8 cellular contexts compared by ENCODE assay signal in genomic region chr17:7477392-7478275, GRCh38. TPM values are rescaled to one million over a fixed set of nuclear protein-coding genes. Genes with fewer than 3 reads are reported as not detected.
DNase-seq lines count a peak whose midpoint lies in the region; ATAC-seq, FAIRE-seq and TF ChIP-seq lines count a peak whose summit lies in the region.

No MANE protein-coding gene starts in this region.

- peaks cover 0 to 17% (median 16%) of the 10 kb centered on the region in 3 donors for H3K4me1 ChIP-seq in pancreas

- ATAC-seq in activated naive CD8-positive, alpha-beta T cell treated with anti-CD3 and anti-CD28 coated beads, Interleukin-2, amount 10 ng/mL, durations not matched to agents 7 days and 5 days (ENCODE audit: low read depth): peak; percentile 5
- ATAC-seq in pancreas (peak; percentile 12 to 40 (median 33)), HG03442 (IDR thresholded peaks at IDR 0.05; ENCODE audit: unreplicated experiment) (no peak), HG02798 (IDR thresholded peaks at IDR 0.05; ENCODE audit: poor library complexity, unreplicated experiment) (no peak)

- H3K27me3 ChIP-seq in AG04450 (ENCODE audit: control insufficient read depth, insufficient read depth, low read length) (no peaks in the 10 kb centered on the region), pancreas (no peaks in the 10 kb centered on the region)

- peaks cover 47% of the 10 kb centered on the region for H3K4me1 Mint-ChIP-seq in activated naive CD8-positive, alpha-beta T cell treated with anti-CD3 and anti-CD28 coated beads, Interleukin-2, amount 10 ng/mL, durations not matched to agents 7 days and 5 days

- H3K27ac ChIP-seq in AG04450 (ENCODE audit: low read depth, low read length) (peak overlapping the region; percentile 96), KOPT-K1 (ENCODE audit: low read depth, low read length, poor library complexity, severe bottlenecking) (peak overlapping the region; percentile 20), pancreas (peak overlapping the region; percentile 98 to 99 (median 98))

- intact Hi-C loops in head of caudate nucleus (cut with DNase I) (loop anchor here (5.0 kb wide), 2 partner anchors 40 to 125 kb away; partner anchors contain the start of genes FGF11, KCTD11 and TMEM102), pancreas (cut with DNase I) (loop anchor here in 2 of 3 donors (5.0 kb wide), 1 partner anchor 35 kb away; no protein-coding TSS in a partner anchor)

- POLR2A ChIA-PET in AG04450 (lab: Yijun Ruan, JAX): interaction anchor here (0.6 to 2.6 kb wide), 8 partner anchors 9 to 127 kb away, joined by 3 to 6 read pairs (median 4); no protein-coding TSS in a partner anchor
- POLR2A ChIA-PET in activated naive CD8-positive, alpha-beta T cell treated with anti-CD3 and anti-CD28 coated beads, Interleukin-2, amount 10 ng/mL, durations not matched to agents 7 days and 5 days (lab: Charles Lee): interaction anchor here (1.1 to 7.4 kb wide), 11 partner anchors 9 to 148 kb away, joined by 3 to 94 read pairs (median 13); partner anchors contain the start of genes CHRNB1, FGF11, NEURL4 and POLR2A

- H3K9me3 ChIP-seq in AG04450 (ENCODE audit: control insufficient read depth, insufficient read depth, low read length): no peaks in the 10 kb centered on the region
- H3K9me3 ChIP-seq in KOPT-K1 (ENCODE audit: insufficient read depth, low read length, poor library complexity, severe bottlenecking): no peaks in the 10 kb centered on the region
- no peaks in the 10 kb centered on the region for H3K9me3 ChIP-seq in pancreas

- H3K36me3 ChIP-seq in KOPT-K1 (ENCODE audit: insufficient read depth, low read length) (no peaks in the 10 kb centered on the region), pancreas (no peaks in the 10 kb centered on the region)

- H3K27ac Mint-ChIP-seq in activated naive CD8-positive, alpha-beta T cell treated with anti-CD3 and anti-CD28 coated beads, Interleukin-2, amount 10 ng/mL, durations not matched to agents 7 days and 5 days: peak overlapping the region; percentile 89

- peak overlapping the region; percentile 80 for H3K4me3 ChIP-seq in AG04450 (ENCODE audit: low read depth, low read length)
- H3K4me3 ChIP-seq in pancreas: peak overlapping the region in 3 of 4 donors; percentile 97 to 98 (median 98)

- no peak for FAIRE-seq in pancreas (lab: Jason Lieb, UNC)

- H3K36me3 Mint-ChIP-seq in activated naive CD8-positive, alpha-beta T cell treated with anti-CD3 and anti-CD28 coated beads, Interleukin-2, amount 10 ng/mL, durations not matched to agents 7 days and 5 days: peaks cover 13% of the 10 kb centered on the region

- no peaks in the 10 kb centered on the region for H3K27me3 Mint-ChIP-seq in activated naive CD8-positive, alpha-beta T cell treated with anti-CD3 and anti-CD28 coated beads, Interleukin-2, amount 10 ng/mL, durations not matched to agents 7 days and 5 days

- no peak for TF ChIP-seq CTCF in AG04450 (IDR thresholded peaks at IDR 0.05; ENCODE audit: low read depth, low read length)
- no peak for TF ChIP-seq CTCF in pancreas (IDR thresholded peaks at IDR 0.05)

- peak; percentile 85 for DNase-seq in AG04450 (ENCODE audit: low read depth, low spot score)
- no peak for DNase-seq in activated naive CD8-positive, alpha-beta T cell treated with anti-CD3 and anti-CD28 coated beads, Interleukin-2, amount 10 ng/mL, durations not matched to agents 7 days and 5 days
- DNase-seq in head of caudate nucleus: peak in 30 of 42 donors; percentile 5 to 62 (median 39)
- peak in 2 of 6 donors; percentile 60 to 67 for DNase-seq in pancreas
- DNase-seq in T1000 (lab: John Stamatoyannopoulos, UW): no peak

- no peaks in the 10 kb centered on the region for H3K9me3 Mint-ChIP-seq in activated naive CD8-positive, alpha-beta T cell treated with anti-CD3 and anti-CD28 coated beads, Interleukin-2, amount 10 ng/mL, durations not matched to agents 7 days and 5 days

- peak overlapping the region; percentile 95 for H3K4me3 Mint-ChIP-seq in activated naive CD8-positive, alpha-beta T cell treated with anti-CD3 and anti-CD28 coated beads, Interleukin-2, amount 10 ng/mL, durations not matched to agents 7 days and 5 days

- CTCF ChIA-PET in AG04450 (lab: Charles Lee): no interaction called here

- whole genome bisulfite sequencing in pancreas, 2 donors: 27 to 32% methylated on average over 26 of the region's 26 CpGs

RNA-seq across cellular contexts. Expression of gene ZBTB4, which starts 1.8 kb away (rescaled TPM):
- polyA plus RNA-seq in AG04450 (2011; rRNA removed) (18.8 and 22.3 TPM in 2 replicates), pancreas (10 to 100 TPM; 17.3 to 19.2 TPM)
- 28.8 and 32.5 TPM in 2 replicates for polyA minus RNA-seq in AG04450 (2011; rRNA and poly(A)+ RNA removed)
- 10 to 100 TPM; 56.0 to 58.6 TPM for total RNA-seq in activated naive CD8-positive, alpha-beta T cell treated with anti-CD3 and anti-CD28 coated beads, Interleukin-2, amount 10 ng/mL, durations not matched to agents 7 days and 5 days
- total RNA-seq in pancreas: 10 to 100 TPM; 20.3 to 30.2 (median 22.2) TPM

RNA-seq across cellular contexts. Expression of gene SLC35G6, which starts 3.6 kb away (rescaled TPM):
- polyA plus RNA-seq in AG04450 (2011; rRNA removed): not detected in 2 replicates
- not detected in 2 replicates for polyA minus RNA-seq in AG04450 (2011; rRNA and poly(A)+ RNA removed)
- not detected for total RNA-seq in activated naive CD8-positive, alpha-beta T cell treated with anti-CD3 and anti-CD28 coated beads, Interleukin-2, amount 10 ng/mL, durations not matched to agents 7 days and 5 days
- total RNA-seq in pancreas: not detected
- polyA plus RNA-seq in pancreas: under 1 TPM in 1 of 2 donors, not detected in 1; 0.08 TPM

RNA-seq across cellular contexts. Expression of gene POLR2A, which starts 6.5 kb away (rescaled TPM):
- polyA plus RNA-seq in AG04450 (2011; rRNA removed): 18.4 and 35.0 TPM in 2 replicates
- 207 and 320 TPM in 2 replicates for polyA minus RNA-seq in AG04450 (2011; rRNA and poly(A)+ RNA removed)
- total RNA-seq in activated naive CD8-positive, alpha-beta T cell treated with anti-CD3 and anti-CD28 coated beads, Interleukin-2, amount 10 ng/mL, durations not matched to agents 7 days and 5 days: 100 to 1,000 TPM; 192 to 214 TPM
- 10 to 100 TPM; 45.7 to 62.6 (median 53.8) TPM for total RNA-seq in pancreas
- 10 to 100 TPM; 24.5 to 83.6 TPM for polyA plus RNA-seq in pancreas

RNA-seq across cellular contexts. Expression of gene CHRNB1, which starts 32.8 kb away (rescaled TPM):
- polyA plus RNA-seq in AG04450 (2011; rRNA removed): 5.3 and 6.3 TPM in 2 replicates
- 2.9 and 4.2 TPM in 2 replicates for polyA minus RNA-seq in AG04450 (2011; rRNA and poly(A)+ RNA removed)
- total RNA-seq in activated naive CD8-positive, alpha-beta T cell treated with anti-CD3 and anti-CD28 coated beads, Interleukin-2, amount 10 ng/mL, durations not matched to agents 7 days and 5 days: 10 to 100 TPM; 15.2 to 15.7 TPM
- total RNA-seq in pancreas: 10 to 100 TPM in 2 of 6 donors, 1 to 10 TPM in 4; 7.5 to 15.0 (median 8.7) TPM
- polyA plus RNA-seq in pancreas: 10 to 100 TPM in 1 of 2 donors, 1 to 10 TPM in 1; 9.7 to 11.1 TPM

RNA-seq across cellular contexts. Expression of gene FGF11, which starts 38.3 kb away (rescaled TPM):
- polyA plus RNA-seq in AG04450 (2011; rRNA removed) (0.58 and 0.63 TPM in 2 replicates), pancreas (under 1 TPM; 0.61 to 0.65 TPM)
- 0.28 and 0.39 TPM in 2 replicates for polyA minus RNA-seq in AG04450 (2011; rRNA and poly(A)+ RNA removed)
- total RNA-seq in activated naive CD8-positive, alpha-beta T cell treated with anti-CD3 and anti-CD28 coated beads, Interleukin-2, amount 10 ng/mL, durations not matched to agents 7 days and 5 days: 10 to 100 TPM; 25.4 to 28.5 TPM
- 1 to 10 TPM in 1 of 6 donors, under 1 TPM in 5; 0.09 to 1.1 (median 0.31) TPM for total RNA-seq in pancreas

Comparison
In these comparisons a context has a peak if more than half of its experiments do, and no peak if none do; other contexts are left out.
1. DNase-seq: peak in AG04450 (single experiment) and head of caudate nucleus (30 of 42); none in activated naive CD8-positive, alpha-beta T cell treated with anti-CD3 and anti-CD28 coated beads, Interleukin-2, amount 10 ng/mL, durations not matched to agents 7 days and 5 days (single experiment) and T1000 (single experiment).
2. H3K27ac ChIP-seq: peak in every context shown above with its lines; median percentile 98 in pancreas; 96 in AG04450; 20 in KOPT-K1.
3. ATAC-seq: peak in activated naive CD8-positive, alpha-beta T cell treated with anti-CD3 and anti-CD28 coated beads, Interleukin-2, amount 10 ng/mL, durations not matched to agents 7 days and 5 days (single experiment) and pancreas (4 of 4); none in HG03442 (single experiment) and HG02798 (single experiment).